ENCODE assay signal across 23 cellular contexts in genomic region chr4:182758288-182758687, GRCh38.
"Had no signal": no experiment of that assay in that cellular context is flagged by ENCODE, and none has a peak within 500 bp of the region (broad histone marks: within the 10 kb centered on the region; RNA-seq: fewer than 3 reads in every experiment).

No MANE protein-coding gene starts in this region.

- DNase-seq: activated CD4-positive, alpha-beta T cell treated with anti-CD3 and anti-CD28 coated beads for 48 hours; activated CD4-positive, alpha-beta T cell treated with anti-CD3 and anti-CD28 coated beads, Interleukin-2, amount 50 U/mL, for 4 hours; activated CD4-positive, CD25-positive, alpha-beta regulatory T cell treated with anti-CD3 and anti-CD28 coated beads, Interleukin-2, amount 50 U/mL, for 72 hours; activated CD8-positive, alpha-beta memory T cell treated with anti-CD3 and anti-CD28 coated beads, Interleukin-2, amount 50 U/mL, for 48 hours; activated CD8-positive, alpha-beta T cell treated with anti-CD3 and anti-CD28 coated beads, Interleukin-2, amount 10 ng/mL, durations not matched to agents 7 days and 5 days; activated naive CD4-positive, alpha-beta T cell treated with anti-CD3 and anti-CD28 coated beads, Interleukin-2, amount 50 U/mL, for 16 hours; activated naive CD8-positive, alpha-beta T cell treated with anti-CD3 and anti-CD28 coated beads, Interleukin-2, amount 10 ng/mL, durations not matched to agents 7 days and 5 days; activated T-cell treated with anti-CD3 and anti-CD28 coated beads, Interleukin-2, amount 50 U/mL, for 1 hour; adrenal gland; anterior cingulate cortex; Karpas-422; NCI-H1105; NCI-H1436; NCI-H1694 treated with DMSO at 0.1 percent for 48 hours; NCI-H2081 treated with DMSO at 0.1 percent for 48 hours; NCI-H446; NCI-H524; Peyer's patch; Right ventricle myocardium superior; SJCRH30 had no signal

- H3K36me3 ChIP-seq: adrenal gland, Peyer's patch had no signal

- H3K9me3 ChIP-seq: adrenal gland, Peyer's patch, SJCRH30 had no signal

- ATAC-seq: activated CD8-positive, alpha-beta T cell treated with anti-CD3 and anti-CD28 coated beads, Interleukin-2, amount 10 ng/mL, durations not matched to agents 7 days and 5 days; SK-N-SH treated with all-trans-retinoic acid at 6 μM for 48 hours had no signal

- H3K36me3 Mint-ChIP-seq: activated naive CD8-positive, alpha-beta T cell treated with anti-CD3 and anti-CD28 coated beads, Interleukin-2, amount 10 ng/mL, durations not matched to agents 7 days and 5 days had no signal

- H3K27me3 ChIP-seq: adrenal gland, Peyer's patch, SJCRH30 had no signal

- H3K4me1 ChIP-seq: adrenal gland, Peyer's patch, SJCRH30 had no signal

- H3K27ac ChIP-seq: adrenal gland, Peyer's patch, RWPE1, SJCRH30 had no signal

- H3K4me1 Mint-ChIP-seq: activated naive CD8-positive, alpha-beta T cell treated with anti-CD3 and anti-CD28 coated beads, Interleukin-2, amount 10 ng/mL, durations not matched to agents 7 days and 5 days had no signal

- H3K9me3 Mint-ChIP-seq: activated naive CD8-positive, alpha-beta T cell treated with anti-CD3 and anti-CD28 coated beads, Interleukin-2, amount 10 ng/mL, durations not matched to agents 7 days and 5 days; T-helper 1 cell treated with Interleukin-12 subunit alpha and Interleukin-12 subunit beta and Interleukin-4 antibody, amounts not matched to agents 30 μg/mL and 1 μg/mL, for 36 hours had no signal

- H3K27ac Mint-ChIP-seq: activated CD8-positive, alpha-beta T cell treated with anti-CD3 and anti-CD28 coated beads, Interleukin-2, amount 10 ng/mL, durations not matched to agents 7 days and 5 days; activated naive CD8-positive, alpha-beta T cell treated with anti-CD3 and anti-CD28 coated beads, Interleukin-2, amount 10 ng/mL, durations not matched to agents 7 days and 5 days; T-helper 1 cell treated with Interleukin-12 subunit alpha and Interleukin-12 subunit beta and Interleukin-4 antibody, amounts not matched to agents 30 μg/mL and 1 μg/mL, for 36 hours had no signal

- H3K4me3 Mint-ChIP-seq: activated CD8-positive, alpha-beta T cell treated with anti-CD3 and anti-CD28 coated beads, Interleukin-2, amount 10 ng/mL, durations not matched to agents 7 days and 5 days; activated naive CD8-positive, alpha-beta T cell treated with anti-CD3 and anti-CD28 coated beads, Interleukin-2, amount 10 ng/mL, durations not matched to agents 7 days and 5 days; T-helper 1 cell treated with Interleukin-12 subunit alpha and Interleukin-12 subunit beta and Interleukin-4 antibody, amounts not matched to agents 30 μg/mL and 1 μg/mL, for 36 hours had no signal

- H3K4me3 ChIP-seq: adrenal gland, Peyer's patch, SJCRH30 had no signal

- H3K27me3 Mint-ChIP-seq: activated naive CD8-positive, alpha-beta T cell treated with anti-CD3 and anti-CD28 coated beads, Interleukin-2, amount 10 ng/mL, durations not matched to agents 7 days and 5 days had no signal
